Comparison of ENCODE assay signal across 10 cellular contexts in genomic region chr4:112510191-112510467, GRCh38. TPM values are rescaled to one million over a fixed set of nuclear protein-coding genes. Genes with fewer than 3 reads are reported as not detected.
DNase-seq lines count a peak whose midpoint lies in the region; ATAC-seq, FAIRE-seq and TF ChIP-seq lines count a peak whose summit lies in the region.
"Had no signal": no experiment of that assay in that cellular context is flagged by ENCODE, and none has a peak within 500 bp of the region (broad histone marks: within the 10 kb centered on the region; RNA-seq: fewer than 3 reads in every experiment).

No MANE protein-coding gene starts in this region.

- DNase-seq in activated CD4-positive, alpha-beta T cell treated with anti-CD3 and anti-CD28 coated beads for 36 hours = no peak
- DNase-seq in activated CD4-positive, alpha-beta T cell treated with anti-CD3 and anti-CD28 coated beads for 4 hours = no peak
- no peak for DNase-seq in MM.1S
- no peak for DNase-seq in endothelial cell of umbilical vein (ENCODE audit: low read depth, low spot score)
- no peak for DNase-seq in NAMALWA (ENCODE audit: low spot score)
- DNase-seq: foreskin melanocyte had no signal

- H4K20me1 ChIP-seq in MM.1S (ENCODE audit: insufficient read depth, low read length) (no peaks in the 10 kb centered on the region), endothelial cell of umbilical vein (replicated peaks; ENCODE audit: control insufficient read depth, extremely low read depth, insufficient read depth, low read length) (no peaks in the 10 kb centered on the region)

- H3K27ac ChIP-seq in MM.1S (ENCODE audit: low read length) (no peak overlapping the region), endothelial cell of umbilical vein (ENCODE audit: insufficient read depth, low read depth, low read length) (no peak overlapping the region), skeletal muscle tissue (ENCODE audit: low read depth, low read length) (no peak overlapping the region)

- no peak for FAIRE-seq in endothelial cell of umbilical vein (lab: Jason Lieb, UNC)

- H3K4me1 Mint-ChIP-seq in activated CD4-positive, alpha-beta T cell treated with anti-CD3 and anti-CD28 coated beads for 36 hours = peaks cover 34% of the 10 kb centered on the region

- ATAC-seq in activated CD4-positive, alpha-beta T cell treated with anti-CD3 and anti-CD28 coated beads for 36 hours = no peak
- ATAC-seq in HG02610 (IDR thresholded peaks at IDR 0.05; ENCODE audit: unreplicated experiment) = no peak
- no peak for ATAC-seq in GM21447 (IDR thresholded peaks at IDR 0.05; ENCODE audit: unreplicated experiment)

- H3K27ac Mint-ChIP-seq in activated CD4-positive, alpha-beta T cell treated with anti-CD3 and anti-CD28 coated beads for 36 hours = no peak overlapping the region

- CTCF ChIA-PET in activated CD4-positive, alpha-beta T cell treated with anti-CD3 and anti-CD28 coated beads for 36 hours (lab: Charles Lee) = interaction anchor here (0.6 to 4.8 kb wide), 3 partner anchors 12 to 1070 kb away, joined by 3 to 30 read pairs (median 5); no protein-coding TSS in a partner anchor
- CTCF ChIA-PET in endothelial cell of umbilical vein (lab: Charles Lee) = interaction anchor here (0.9 to 2.3 kb wide), 3 partner anchors 9 to 15 kb away, joined by 3 to 16 read pairs (median 3); no protein-coding TSS in a partner anchor

- H3K4me2 ChIP-seq in MM.1S (ENCODE audit: low read depth, low read length) (peak overlapping the region; percentile 50; the same call in 1 of the 2 replicates), endothelial cell of umbilical vein (ENCODE audit: insufficient read depth, low read length) (peak overlapping the region; percentile 16)

- H3K9me2 ChIP-seq in MM.1S (replicated peaks; ENCODE audit: insufficient read depth, low read length) = no peaks in the 10 kb centered on the region

- BruUV-seq in endothelial cell of umbilical vein (replicated peaks; lab: Mats Ljungman, UMichigan) = no TSS peak

- H3K79me2 ChIP-seq in MM.1S (ENCODE audit: low read length) = no peaks in the 10 kb centered on the region
- H3K79me2 ChIP-seq in endothelial cell of umbilical vein (ENCODE audit: control insufficient read depth, insufficient read depth, low read length) = no peaks in the 10 kb centered on the region

- POLR2A ChIA-PET in activated CD4-positive, alpha-beta T cell treated with anti-CD3 and anti-CD28 coated beads for 36 hours (lab: Charles Lee) = interaction anchor here (1.2 to 1.4 kb wide), 2 partner anchors 12 to 224 kb away, joined by 3 to 5 read pairs; partner anchors contain the start of gene TIFA
- POLR2A ChIA-PET in endothelial cell of umbilical vein (lab: Charles Lee) = no interaction called here

- H3K4me3 ChIP-seq in MM.1S (ENCODE audit: low read length) = no peak overlapping the region
- no peak overlapping the region for H3K4me3 ChIP-seq in endothelial cell of umbilical vein (replicated peaks in 1 of 3; ENCODE audit: insufficient read depth in 1 of 3, low read depth in 1 of 3, low read length in 3 of 3)
- H3K4me3 ChIP-seq in skeletal muscle tissue (ENCODE audit: low read length in 3 of 3) = peak overlapping the region; percentile 38 to 51 (median 45)

- intact Hi-C loops in activated CD4-positive, alpha-beta T cell treated with anti-CD3 and anti-CD28 coated beads for 36 hours (cut with DNase I, micrococcal nuclease) = no loop called here
- intact Hi-C loops in endothelial cell of umbilical vein (cut with micrococcal nuclease) = no loop called here

- peaks cover 75% of the 10 kb centered on the region for H3K27me3 Mint-ChIP-seq in activated CD4-positive, alpha-beta T cell treated with anti-CD3 and anti-CD28 coated beads for 36 hours

- peaks cover 5% of the 10 kb centered on the region for H3K9me3 Mint-ChIP-seq in activated CD4-positive, alpha-beta T cell treated with anti-CD3 and anti-CD28 coated beads for 36 hours (ENCODE audit: low read depth)

- H3K4me3 Mint-ChIP-seq in activated CD4-positive, alpha-beta T cell treated with anti-CD3 and anti-CD28 coated beads for 36 hours = peak overlapping the region; percentile 45

- H3K27me3 ChIP-seq in MM.1S (replicated peaks; ENCODE audit: insufficient read depth, low read length) (peaks cover 24% of the 10 kb centered on the region), endothelial cell of umbilical vein (ENCODE audit: control insufficient read depth in 2 of 2, insufficient read depth in 2 of 2, low read length in 2 of 2) (peaks cover 61 to 91% of the 10 kb centered on the region in 2 experiments), skeletal muscle tissue (ENCODE audit: control insufficient read depth in 3 of 3, insufficient read depth in 3 of 3, low read length in 3 of 3) (peaks cover 68 to 77% (median 72%) of the 10 kb centered on the region in 3 donors)

- TF ChIP-seq POLR2A in endothelial cell of umbilical vein (IDR thresholded peaks at IDR 0.05; ENCODE audit: low read depth, low read length) = no peak

- no peaks in the 10 kb centered on the region for H3K4me1 ChIP-seq in MM.1S (ENCODE audit: low read length)
- H3K4me1 ChIP-seq in endothelial cell of umbilical vein (ENCODE audit: control insufficient read depth, extremely low read depth, insufficient read depth, low read length) = peaks cover 9% of the 10 kb centered on the region
- peaks cover 17 to 25% (median 21%) of the 10 kb centered on the region in 3 donors for H3K4me1 ChIP-seq in skeletal muscle tissue (ENCODE audit: control insufficient read depth in 3 of 3, insufficient read depth in 3 of 3, low read length in 3 of 3)

- no peak overlapping the region for H2AFZ ChIP-seq in MM.1S (ENCODE audit: low read length)
- H2AFZ ChIP-seq in endothelial cell of umbilical vein (ENCODE audit: low read depth, low read length) = no peak overlapping the region

- TF ChIP-seq CTCF in MM.1S (IDR thresholded peaks at IDR 0.05; ENCODE audit: low read length) = no peak
- TF ChIP-seq CTCF in endothelial cell of umbilical vein (IDR thresholded peaks at IDR 0.05; ENCODE audit: extremely low read depth in 1 of 2, insufficient read depth in 1 of 2, low read depth in 1 of 2, low read length in 2 of 2) = no peak

- no peak overlapping the region for H3K9ac ChIP-seq in MM.1S (ENCODE audit: low read length)
- H3K9ac ChIP-seq in endothelial cell of umbilical vein (replicated peaks; ENCODE audit: extremely low read depth, insufficient read depth, low read length) = no peak overlapping the region
- no peak overlapping the region for H3K9ac ChIP-seq in skeletal muscle tissue (ENCODE audit: low read depth in 1 of 3, low read length in 3 of 3)

- dilution Hi-C loops in endothelial cell of umbilical vein (cut with MboI; ENCODE audit: extremely low pct_ligation_motif_present, low sequenced_read_pairs) = no loop called here

- 0 out of 2 replicates have a peak, but pooled peaks cover 7% of the 10 kb centered on the region for H3F3A ChIP-seq in MM.1S (ENCODE audit: insufficient read depth, low read length)

- H3K9me1 ChIP-seq in endothelial cell of umbilical vein (replicated peaks; ENCODE audit: control insufficient read depth, extremely low read depth, insufficient read depth, low read length) = no peaks in the 10 kb centered on the region

- H3K9me3 ChIP-seq in MM.1S (replicated peaks; ENCODE audit: insufficient read depth, low read length) (no peaks in the 10 kb centered on the region), endothelial cell of umbilical vein (replicated peaks; ENCODE audit: control insufficient read depth, insufficient read depth, low read length) (no peaks in the 10 kb centered on the region), skeletal muscle tissue (ENCODE audit: control insufficient read depth in 3 of 3, low read length in 3 of 3) (no peaks in the 10 kb centered on the region)

- no peaks in the 10 kb centered on the region for H3K36me3 Mint-ChIP-seq in activated CD4-positive, alpha-beta T cell treated with anti-CD3 and anti-CD28 coated beads for 36 hours (ENCODE audit: low read depth)

- no peaks in the 10 kb centered on the region for H3K36me3 ChIP-seq in MM.1S (replicated peaks; ENCODE audit: insufficient read depth, low read length)
- H3K36me3 ChIP-seq in endothelial cell of umbilical vein (ENCODE audit: control insufficient read depth in 2 of 2, extremely low read depth in 1 of 2, insufficient read depth in 2 of 2, low read length in 2 of 2) = no peaks in the 10 kb centered on the region
- no peaks in the 10 kb centered on the region for H3K36me3 ChIP-seq in skeletal muscle tissue (ENCODE audit: control insufficient read depth in 3 of 3, insufficient read depth in 3 of 3, low read length in 3 of 3)

TF ChIP-seq in endothelial cell of umbilical vein, 7 proteins besides CTCF, POLR2A, EP300 and RAD21:
- no peak for TF ChIP-seq JUN (IDR thresholded peaks at IDR 0.05; ENCODE audit: borderline replicate concordance, insufficient read depth, insufficient read length, low read depth)
- TF ChIP-seq MYC (IDR thresholded peaks at IDR 0.05; ENCODE audit: low read depth, low read length) = no peak
- TF ChIP-seq GATA2 (IDR thresholded peaks at IDR 0.05; ENCODE audit: insufficient read depth, insufficient read length, low read depth, low read length) = no peak
- no peak for TF ChIP-seq MAX (IDR thresholded peaks at IDR 0.05; ENCODE audit: insufficient read depth, insufficient read length)
- TF ChIP-seq FOS (IDR thresholded peaks at IDR 0.05; ENCODE audit: borderline replicate concordance, insufficient read depth, low read length) = no peak
- TF ChIP-seq EZH2 (IDR thresholded peaks at IDR 0.05; ENCODE audit: borderline replicate concordance, low read depth, low read length, severe bottlenecking) = no peak
- TF ChIP-seq POLR2AphosphoS5 (IDR thresholded peaks at IDR 0.05; ENCODE audit: insufficient read depth, low read depth, low read length) = no peak

RNA-seq across cellular contexts. Expression of gene NEUROG2, which starts 5.9 kb away (rescaled TPM):
- total RNA-seq in activated CD4-positive, alpha-beta T cell treated with anti-CD3 and anti-CD28 coated beads for 36 hours = under 1 TPM in 1 of 2 experiments, not detected in 1; 0.11 TPM
- total RNA-seq in endothelial cell of umbilical vein (not detected in 2 replicates), skeletal muscle tissue (not detected)
- not detected in 2 replicates for polyA plus RNA-seq in endothelial cell of umbilical vein
- not detected in 2 replicates for polyA plus RNA-seq in endothelial cell of umbilical vein (2011; cell fraction: cytosol; rRNA removed)
- not detected in 2 replicates for polyA plus RNA-seq in endothelial cell of umbilical vein (2011; cell fraction: nucleus; rRNA removed)
- polyA plus RNA-seq in endothelial cell of umbilical vein (2012) = not detected in 2 replicates
- not detected in 2 replicates for polyA minus RNA-seq in endothelial cell of umbilical vein
- not detected for polyA minus RNA-seq in endothelial cell of umbilical vein (2011; cell fraction: cytosol; rRNA and poly(A)+ RNA removed)
- not detected in 2 replicates for polyA minus RNA-seq in endothelial cell of umbilical vein (2011; cell fraction: nucleus; rRNA and poly(A)+ RNA removed)
- polyA plus RNA-seq: AG04450 had no signal

Comparison
In these comparisons a context has a peak if more than half of its experiments do, and no peak if none do; other contexts are left out.
1. H3K4me3 ChIP-seq: peak in skeletal muscle tissue (3 of 3); none in MM.1S (single experiment) and endothelial cell of umbilical vein (0 of 3).